In the genomic region with DNA sequence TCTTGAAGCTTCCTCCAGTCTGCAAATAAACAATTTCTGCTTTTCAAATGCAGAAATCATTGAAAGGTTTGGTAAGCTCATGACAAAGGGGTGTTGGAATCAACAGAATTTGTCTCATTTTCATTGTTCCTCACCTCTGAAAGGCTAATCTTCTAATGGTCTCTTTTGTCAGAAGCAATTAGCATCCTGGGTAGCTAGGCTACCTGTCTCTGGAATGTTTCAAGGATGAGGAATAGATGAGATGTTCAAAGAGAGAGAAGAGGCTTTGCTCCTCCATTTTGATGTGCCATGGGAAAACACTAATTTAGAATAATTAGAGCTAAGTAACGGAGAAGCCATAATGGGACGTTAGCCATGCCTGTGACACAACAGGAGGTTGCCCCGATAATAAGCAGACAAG, we compare ENCODE assay signal across 1 cellular context.
TF ChIP-seq lines count a peak whose summit lies in the region.

No MANE protein-coding gene starts in this region.

TF ChIP-seq in WTC11, 78 proteins besides CTCF, POLR2A, EP300 and RAD21 (continued from another document):
- TF ChIP-seq, protein P1, sequence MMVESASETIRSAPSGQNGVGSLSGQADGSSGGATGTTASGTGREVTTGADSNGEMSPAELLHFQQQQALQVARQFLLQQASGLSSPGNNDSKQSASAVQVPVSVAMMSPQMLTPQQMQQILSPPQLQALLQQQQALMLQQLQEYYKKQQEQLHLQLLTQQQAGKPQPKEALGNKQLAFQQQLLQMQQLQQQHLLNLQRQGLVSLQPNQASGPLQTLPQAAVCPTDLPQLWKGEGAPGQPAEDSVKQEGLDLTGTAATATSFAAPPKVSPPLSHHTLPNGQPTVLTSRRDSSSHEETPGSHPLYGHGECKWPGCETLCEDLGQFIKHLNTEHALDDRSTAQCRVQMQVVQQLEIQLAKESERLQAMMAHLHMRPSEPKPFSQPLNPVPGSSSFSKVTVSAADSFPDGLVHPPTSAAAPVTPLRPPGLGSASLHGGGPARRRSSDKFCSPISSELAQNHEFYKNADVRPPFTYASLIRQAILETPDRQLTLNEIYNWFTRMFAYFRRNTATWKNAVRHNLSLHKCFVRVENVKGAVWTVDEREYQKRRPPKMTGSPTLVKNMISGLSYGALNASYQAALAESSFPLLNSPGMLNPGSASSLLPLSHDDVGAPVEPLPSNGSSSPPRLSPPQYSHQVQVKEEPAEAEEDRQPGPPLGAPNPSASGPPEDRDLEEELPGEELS (CRISPR knock-in tag; IDR thresholded peaks at IDR 0.05) = peak; percentile 88; the same call in 1 of the 2 replicates
- TF ChIP-seq, protein P2, sequence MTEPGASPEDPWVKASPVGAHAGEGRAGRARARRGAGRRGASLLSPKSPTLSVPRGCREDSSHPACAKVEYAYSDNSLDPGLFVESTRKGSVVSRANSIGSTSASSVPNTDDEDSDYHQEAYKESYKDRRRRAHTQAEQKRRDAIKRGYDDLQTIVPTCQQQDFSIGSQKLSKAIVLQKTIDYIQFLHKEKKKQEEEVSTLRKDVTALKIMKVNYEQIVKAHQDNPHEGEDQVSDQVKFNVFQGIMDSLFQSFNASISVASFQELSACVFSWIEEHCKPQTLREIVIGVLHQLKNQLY (CRISPR knock-in tag; IDR thresholded peaks at IDR 0.05) = no peak
- TF ChIP-seq, protein P3, sequence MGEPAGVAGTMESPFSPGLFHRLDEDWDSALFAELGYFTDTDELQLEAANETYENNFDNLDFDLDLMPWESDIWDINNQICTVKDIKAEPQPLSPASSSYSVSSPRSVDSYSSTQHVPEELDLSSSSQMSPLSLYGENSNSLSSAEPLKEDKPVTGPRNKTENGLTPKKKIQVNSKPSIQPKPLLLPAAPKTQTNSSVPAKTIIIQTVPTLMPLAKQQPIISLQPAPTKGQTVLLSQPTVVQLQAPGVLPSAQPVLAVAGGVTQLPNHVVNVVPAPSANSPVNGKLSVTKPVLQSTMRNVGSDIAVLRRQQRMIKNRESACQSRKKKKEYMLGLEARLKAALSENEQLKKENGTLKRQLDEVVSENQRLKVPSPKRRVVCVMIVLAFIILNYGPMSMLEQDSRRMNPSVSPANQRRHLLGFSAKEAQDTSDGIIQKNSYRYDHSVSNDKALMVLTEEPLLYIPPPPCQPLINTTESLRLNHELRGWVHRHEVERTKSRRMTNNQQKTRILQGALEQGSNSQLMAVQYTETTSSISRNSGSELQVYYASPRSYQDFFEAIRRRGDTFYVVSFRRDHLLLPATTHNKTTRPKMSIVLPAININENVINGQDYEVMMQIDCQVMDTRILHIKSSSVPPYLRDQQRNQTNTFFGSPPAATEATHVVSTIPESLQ (CRISPR knock-in tag; IDR thresholded peaks at IDR 0.05) = no peak
- 0 out of 2 replicates have a peak, but pooled peaks have one; percentile 66 for TF ChIP-seq FOXJ3 (CRISPR knock-in tag; IDR thresholded peaks at IDR 0.05; ENCODE audit: borderline replicate concordance)
- TF ChIP-seq, protein P4, sequence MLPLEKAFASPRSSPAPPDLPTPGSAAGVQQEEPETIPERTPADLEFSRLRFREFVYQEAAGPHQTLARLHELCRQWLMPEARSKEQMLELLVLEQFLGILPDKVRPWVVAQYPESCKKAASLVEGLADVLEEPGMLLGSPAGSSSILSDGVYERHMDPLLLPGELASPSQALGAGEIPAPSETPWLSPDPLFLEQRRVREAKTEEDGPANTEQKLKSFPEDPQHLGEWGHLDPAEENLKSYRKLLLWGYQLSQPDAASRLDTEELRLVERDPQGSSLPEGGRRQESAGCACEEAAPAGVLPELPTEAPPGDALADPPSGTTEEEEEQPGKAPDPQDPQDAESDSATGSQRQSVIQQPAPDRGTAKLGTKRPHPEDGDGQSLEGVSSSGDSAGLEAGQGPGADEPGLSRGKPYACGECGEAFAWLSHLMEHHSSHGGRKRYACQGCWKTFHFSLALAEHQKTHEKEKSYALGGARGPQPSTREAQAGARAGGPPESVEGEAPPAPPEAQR (CRISPR knock-in tag; IDR thresholded peaks at IDR 0.05) = 0 out of 2 replicates have a peak, but pooled peaks have one; percentile 29
- TF ChIP-seq NFATC4 (CRISPR knock-in tag; IDR thresholded peaks at IDR 0.05) = no peak
